8 cellular contexts compared by ENCODE assay signal in genomic region chr1:33295450-33296081, GRCh38. TPM values are rescaled to one million over a fixed set of nuclear protein-coding genes. Genes with fewer than 3 reads are reported as not detected.
DNase-seq lines count a peak whose midpoint lies in the region; ATAC-seq and TF ChIP-seq lines count a peak whose summit lies in the region.

No MANE protein-coding gene starts in this region.

- no peak overlapping the region for H3K4me3 Mint-ChIP-seq in activated T-helper 2 cell treated with anti-CD3 and anti-CD28 coated beads, Interferon-gamma antibody, Interleukin-2, Interleukin-4, amounts not matched to agents 10 μg/mL and 5 μg/mL and 100 μg/mL, durations not matched to agents 14 hours and 24 hours and 36 hours (ENCODE audit: low read depth)

- intact Hi-C loops in activated T-helper 2 cell treated with anti-CD3 and anti-CD28 coated beads, Interferon-gamma antibody, Interleukin-2, Interleukin-4, amounts not matched to agents 10 μg/mL and 5 μg/mL and 100 μg/mL, durations not matched to agents 14 hours and 24 hours and 36 hours (cut with micrococcal nuclease): loop anchor here (1.0 to 5.0 kb wide), 2 partner anchors 72 to 177 kb away; partner anchors contain the start of gene ZSCAN20

- no peaks in the 10 kb centered on the region for H3K27me3 Mint-ChIP-seq in activated T-helper 2 cell treated with anti-CD3 and anti-CD28 coated beads, Interferon-gamma antibody, Interleukin-2, Interleukin-4, amounts not matched to agents 10 μg/mL and 5 μg/mL and 100 μg/mL, durations not matched to agents 14 hours and 24 hours and 36 hours (ENCODE audit: low read depth)

- H3K4me3 ChIP-seq in AG10803 (ENCODE audit: low read length) (no peak overlapping the region), suprapubic skin (no peak overlapping the region)

- no peak for TF ChIP-seq POLR2A in suprapubic skin (IDR thresholded peaks at IDR 0.05)

- peak; percentile 72 for DNase-seq in AG10803 (ENCODE audit: low read depth)
- peak; percentile 88 for DNase-seq in GM19240 (ENCODE audit: insufficient read length, low spot score)
- peak; percentile 61 to 77 for DNase-seq in Kasumi-1 (lab: John Stamatoyannopoulos, UW)
- peak; percentile 90 for DNase-seq in RPMI8226
- peak; percentile 75 for DNase-seq in activated T-helper 2 cell treated with anti-CD3 and anti-CD28 coated beads, Interferon-gamma antibody, Interleukin-2, Interleukin-4, amounts not matched to agents 10 μg/mL and 5 μg/mL and 100 μg/mL, durations not matched to agents 14 hours and 24 hours and 36 hours (ENCODE audit: low spot score)
- peak; percentile 43 to 58 for DNase-seq in foreskin keratinocyte
- DNase-seq in occipital lobe (lab: John Stamatoyannopoulos, UW): peak; percentile 78
- DNase-seq in suprapubic skin (ENCODE audit: low spot score in 2 of 2): peak; percentile 90 to 91

- ATAC-seq in foreskin keratinocyte: peak; percentile 89

- H3K9me3 ChIP-seq in suprapubic skin: no peaks in the 10 kb centered on the region

- H3K36me3 ChIP-seq in suprapubic skin: peaks cover 29% of the 10 kb centered on the region

- H3K9me3 Mint-ChIP-seq in activated T-helper 2 cell treated with anti-CD3 and anti-CD28 coated beads, Interferon-gamma antibody, Interleukin-2, Interleukin-4, amounts not matched to agents 10 μg/mL and 5 μg/mL and 100 μg/mL, durations not matched to agents 14 hours and 24 hours and 36 hours: no peaks in the 10 kb centered on the region

- H3K27me3 ChIP-seq in foreskin keratinocyte (no peaks in the 10 kb centered on the region), suprapubic skin (no peaks in the 10 kb centered on the region)

- H3K27ac ChIP-seq in foreskin keratinocyte (no peak overlapping the region), suprapubic skin (peak overlapping the region; percentile 35)

- TF ChIP-seq CTCF in AG10803 (conservative IDR thresholded peaks at IDR 0.05; ENCODE audit: low read length): peak; percentile 88
- TF ChIP-seq CTCF in foreskin keratinocyte (conservative IDR thresholded peaks at IDR 0.05): peak; percentile 97
- peak; percentile 97 for TF ChIP-seq CTCF in suprapubic skin (IDR thresholded peaks at IDR 0.05)

- H3K4me1 Mint-ChIP-seq in activated T-helper 2 cell treated with anti-CD3 and anti-CD28 coated beads, Interferon-gamma antibody, Interleukin-2, Interleukin-4, amounts not matched to agents 10 μg/mL and 5 μg/mL and 100 μg/mL, durations not matched to agents 14 hours and 24 hours and 36 hours (ENCODE audit: low read depth): peaks cover 7% of the 10 kb centered on the region

- WGBS in suprapubic skin: 50% methylated on average over 6 of the region's 12 CpGs

- no peaks in the 10 kb centered on the region for H3K4me1 ChIP-seq in foreskin keratinocyte
- peaks cover 16% of the 10 kb centered on the region for H3K4me1 ChIP-seq in suprapubic skin

- H3K36me3 Mint-ChIP-seq in activated T-helper 2 cell treated with anti-CD3 and anti-CD28 coated beads, Interferon-gamma antibody, Interleukin-2, Interleukin-4, amounts not matched to agents 10 μg/mL and 5 μg/mL and 100 μg/mL, durations not matched to agents 14 hours and 24 hours and 36 hours (ENCODE audit: low read depth): peaks cover 25% of the 10 kb centered on the region

- H3K27ac Mint-ChIP-seq in activated T-helper 2 cell treated with anti-CD3 and anti-CD28 coated beads, Interferon-gamma antibody, Interleukin-2, Interleukin-4, amounts not matched to agents 10 μg/mL and 5 μg/mL and 100 μg/mL, durations not matched to agents 14 hours and 24 hours and 36 hours: no peak overlapping the region

- TF ChIP-seq EP300 in suprapubic skin (IDR thresholded peaks at IDR 0.05): no peak

RNA-seq across cellular contexts. Expression of gene A3GALT2, which starts 25.3 kb away (rescaled TPM):
- total RNA-seq in activated T-helper 2 cell treated with anti-CD3 and anti-CD28 coated beads, Interferon-gamma antibody, Interleukin-2, Interleukin-4, amounts not matched to agents 10 μg/mL and 5 μg/mL and 100 μg/mL, durations not matched to agents 14 hours and 24 hours and 36 hours: not detected in 2 replicates
- total RNA-seq in foreskin keratinocyte (not detected in 2 replicates), occipital lobe (not detected), suprapubic skin (not detected)
- polyA plus RNA-seq in foreskin keratinocyte: not detected in 2 replicates

RNA-seq across cellular contexts. Expression of gene ZNF362, which starts 39.3 kb away (rescaled TPM):
- total RNA-seq in activated T-helper 2 cell treated with anti-CD3 and anti-CD28 coated beads, Interferon-gamma antibody, Interleukin-2, Interleukin-4, amounts not matched to agents 10 μg/mL and 5 μg/mL and 100 μg/mL, durations not matched to agents 14 hours and 24 hours and 36 hours: 21.3 and 22.2 TPM in 2 replicates
- 9.7 and 9.9 TPM in 2 replicates for total RNA-seq in foreskin keratinocyte
- polyA plus RNA-seq in foreskin keratinocyte: 7.1 and 7.3 TPM in 2 replicates
- 17.3 TPM for total RNA-seq in occipital lobe
- total RNA-seq in suprapubic skin: 10 to 100 TPM; 18.7 to 23.9 (median 21.9) TPM
